In the genomic region with DNA sequence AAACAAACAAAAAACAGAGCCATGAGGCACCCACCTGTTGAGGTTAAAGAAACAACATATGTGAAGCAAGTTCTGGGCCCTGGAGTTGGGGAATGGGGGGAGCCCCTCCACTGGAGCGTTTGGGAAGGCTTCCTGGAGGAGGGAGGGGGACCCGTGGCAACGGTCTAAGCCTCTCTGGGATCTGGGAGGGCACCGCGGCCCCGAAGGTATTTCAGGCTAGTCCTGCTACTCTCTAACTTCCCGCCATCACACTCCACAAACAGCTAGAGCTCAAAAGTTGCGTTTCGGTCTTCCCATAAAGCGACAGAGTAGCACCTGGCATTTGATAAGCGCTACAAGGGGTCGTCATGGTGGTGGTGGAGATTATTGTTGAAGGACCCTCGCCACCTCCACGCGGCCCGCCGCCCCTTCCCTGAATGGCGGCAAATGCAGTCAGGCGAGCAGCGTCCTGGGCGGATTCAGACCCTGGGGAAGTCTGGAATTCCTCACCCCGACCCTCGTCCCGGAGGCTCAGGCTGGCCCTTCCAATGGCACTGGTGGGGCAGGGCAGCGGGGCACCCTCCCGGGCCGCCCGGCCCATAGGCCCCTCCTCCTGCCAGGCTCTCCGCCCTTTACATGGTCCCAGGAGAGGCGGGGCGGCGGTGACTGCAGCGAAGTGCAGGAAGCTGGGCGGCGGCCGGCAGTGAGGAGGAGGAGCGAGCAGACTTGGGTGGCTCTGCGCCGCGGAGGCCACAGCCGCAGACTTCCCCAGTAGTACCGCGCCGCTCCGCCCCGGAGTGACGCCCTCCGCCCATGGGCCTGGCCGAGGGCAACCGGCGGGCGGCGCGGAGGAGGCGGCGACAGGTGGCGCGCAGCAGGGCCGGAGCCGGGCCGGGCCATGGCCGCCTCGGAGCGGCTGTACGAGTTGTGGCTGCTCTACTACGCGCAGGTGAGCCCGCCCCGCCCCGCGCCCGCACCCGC, we compare ENCODE assay signal across 8 cellular contexts. TPM values are rescaled to one million over a fixed set of nuclear protein-coding genes. Genes with fewer than 3 reads are reported as not detected.
A peak's percentile ranks its signal among the peaks of the same experiment; 100 is the strongest.
DNase-seq lines count a peak whose midpoint lies in the region; FAIRE-seq and TF ChIP-seq lines count a peak whose summit lies in the region.

Gene NBEAL2, plus strand, starts transcription at position 682 of the 960 bp plus-strand sequence. Its CDS starts 196 bp downstream, at position 878.

- H2BK20ac ChIP-seq in H1 (ENCODE audit: low read length) = no peak within 1 kb of the TSS

- 0 out of 2 replicates have a peak within 1 kb of the TSS, but pooled peaks have one; percentile 16 for H2AFZ ChIP-seq in H1 (ENCODE audit: low read length)
- peak within 1 kb of the TSS; percentile 95 for H2AFZ ChIP-seq in mesenchymal stem cell (ENCODE audit: low read depth, low read length)

- no peak; a peak in 1 of 4 replicates for TF ChIP-seq RAD21 in H1 (IDR thresholded peaks at IDR 0.05 in 1 of 2, conservative IDR thresholded peaks at IDR 0.05 in 1 of 2; ENCODE audit: low read depth in 2 of 2, low read length in 2 of 2)

- H2BK12ac ChIP-seq in H1 (ENCODE audit: low read depth, low read length) = peak within 1 kb of the TSS; percentile 32
- peak within 1 kb of the TSS; percentile 80 to 98 for H2BK12ac ChIP-seq in mesenchymal stem cell (ENCODE audit: low read length in 2 of 2)

- peak within 1 kb of the TSS; percentile 99 for H4K91ac ChIP-seq in H1 (replicated peaks; ENCODE audit: insufficient read length, low read length)
- peak within 1 kb of the TSS; percentile 92 for H4K91ac ChIP-seq in mesenchymal stem cell (ENCODE audit: low read length)

- H4K5ac ChIP-seq in H1 (ENCODE audit: insufficient read length, low read depth, low read length) = peak within 1 kb of the TSS; percentile 96

- CTCF ChIA-PET in activated CD8-positive, alpha-beta memory T cell treated with anti-CD3 and anti-CD28 coated beads for 36 hours (lab: Charles Lee) = interaction anchor here (0.6 to 1.5 kb wide), 4 partner anchors 9 to 185 kb away, joined by 3 to 5 read pairs (median 3); partner anchors contain the start of gene SETD2
- CTCF ChIA-PET in H1 (lab: Charles Lee; ENCODE audit: partially characterized antibody) = interaction anchor here (0.9 to 13.0 kb wide), 6 partner anchors 13 to 70 kb away, joined by 3 to 130 read pairs (median 8); no protein-coding TSS in a partner anchor

- H3K14ac ChIP-seq in H1 (ENCODE audit: insufficient read length) = peak within 1 kb of the TSS; percentile 95
- H3K14ac ChIP-seq in mesenchymal stem cell (ENCODE audit: low read length in 2 of 2) = peak within 1 kb of the TSS in 1 of 2 experiments; percentile 97

- H3K4me1 ChIP-seq in H1 (replicated peaks in 1 of 4; ENCODE audit: control insufficient read depth in 3 of 4, insufficient read depth in 4 of 4, low read length in 3 of 4) (peaks cover 3 to 27% (median 17%) of the 10 kb centered on the region in 4 experiments), mesenchymal stem cell (ENCODE audit: control insufficient read depth, insufficient read depth, low read depth, low read length) (peaks cover 24% of the 10 kb centered on the region)

- FAIRE-seq in H1 (lab: Jason Lieb, UNC) = no peak

- no peak for TF ChIP-seq CTCF in GM20000 (IDR thresholded peaks at IDR 0.05; ENCODE audit: extremely low read depth, missing control alignments)
- TF ChIP-seq CTCF in H1 (IDR thresholded peaks at IDR 0.05; ENCODE audit: control extremely low read depth in 1 of 3, insufficient read depth in 1 of 3, low read depth in 1 of 3, low read length in 3 of 3) = no peak

- peak in 1 of 2 experiments; percentile 61; a peak in 1 of 3 replicates for TF ChIP-seq EP300 in H1 (IDR thresholded peaks at IDR 0.05; ENCODE audit: borderline replicate concordance in 1 of 2, low read depth in 2 of 2, low read length in 2 of 2)

- H3K4me3 ChIP-seq in H1 (ENCODE audit: extremely low read depth in 1 of 4, insufficient read depth in 2 of 4, low read depth in 3 of 4, low read length in 4 of 4) (peak within 1 kb of the TSS; percentile 48 to 89 (median 64)), mesenchymal stem cell (ENCODE audit: insufficient read depth in 1 of 2, low read depth in 1 of 2, low read length in 2 of 2) (peak within 1 kb of the TSS; percentile 80 to 96)

- H3K27me3 ChIP-seq in H1 (replicated peaks in 1 of 4; ENCODE audit: control insufficient read depth in 3 of 4, extremely low read depth in 1 of 4, insufficient read depth in 3 of 4, low read length in 3 of 4) (peaks cover 0 to 13% (median 3%) of the 10 kb centered on the region in 4 experiments; a peak in 3 of 7 replicates), mesenchymal stem cell (ENCODE audit: control insufficient read depth in 1 of 2, insufficient read depth in 1 of 2, low read length in 2 of 2) (no peaks in the 10 kb centered on the region)

- H2AK5ac ChIP-seq in H1 (ENCODE audit: low read depth, low read length) (peak within 1 kb of the TSS; percentile 3; the same call in 1 of the 2 replicates), mesenchymal stem cell (ENCODE audit: low read length, severe bottlenecking) (peak within 1 kb of the TSS; percentile 67)

- H3K4ac ChIP-seq in H1 (replicated peaks; ENCODE audit: insufficient read length, low read depth, low read length) = peak within 1 kb of the TSS; percentile 95
- H3K4ac ChIP-seq in mesenchymal stem cell (ENCODE audit: low read depth in 1 of 2, low read length in 2 of 2) = peak within 1 kb of the TSS; percentile 85 to 99

- H3K9ac ChIP-seq in H1 (replicated peaks in 1 of 4; ENCODE audit: extremely low read depth in 1 of 4, low read depth in 3 of 4, low read length in 3 of 4) = peak within 1 kb of the TSS; percentile 40 to 74 (median 50)
- H3K9ac ChIP-seq in mesenchymal stem cell (ENCODE audit: low read length) = peak within 1 kb of the TSS; percentile 88

- H3K56ac ChIP-seq in H1 (replicated peaks; ENCODE audit: insufficient read length, low read depth, low read length) = peak within 1 kb of the TSS; percentile 92

- POLR2A ChIA-PET in activated CD8-positive, alpha-beta memory T cell treated with anti-CD3 and anti-CD28 coated beads for 36 hours (lab: Charles Lee) = interaction anchor here (1.0 to 1.6 kb wide), 9 partner anchors 8 to 54 kb away, joined by 3 to 11 read pairs (median 5); no protein-coding TSS in a partner anchor
- POLR2A ChIA-PET in H1 (lab: Charles Lee; ENCODE audit: partially characterized antibody) = interaction anchor here (0.6 to 2.3 kb wide), 15 partner anchors 8 to 401 kb away, joined by 3 to 7 read pairs (median 4); partner anchors contain the start of gene PTPN23

- peak within 1 kb of the TSS; percentile 76 to 97 for H3K4me2 ChIP-seq in H1 (ENCODE audit: insufficient read depth in 1 of 2, low read depth in 2 of 2, low read length in 2 of 2)
- H3K4me2 ChIP-seq in mesenchymal stem cell (ENCODE audit: low read length, poor library complexity, severe bottlenecking) = peak within 1 kb of the TSS; percentile 95

- DNase-seq in COLO829 (ENCODE audit: low spot score) = peak; percentile 95
- DNase-seq in GM20000 (ENCODE audit: low spot score) = peak; percentile 97
- DNase-seq in HS-5 (ENCODE audit: low read depth) = peak; percentile 56
- DNase-seq in NOMO-1 (lab: John Stamatoyannopoulos, UW; ENCODE audit: unreplicated experiment in 2 of 2) = peak; percentile 98
- DNase-seq in H1 (ENCODE audit: low read depth in 1 of 2, low spot score in 2 of 2) = peak; percentile 74 to 92
- DNase-seq in mesenchymal stem cell = peak; percentile 90
- DNase-seq in stimulated activated CD8-positive, alpha-beta memory T cell treated with anti-CD3 and anti-CD28 coated beads, Interleukin-12 subunit alpha, Interleukin-12 subunit beta, amount 100 ng/mL, for 24 hours (ENCODE audit: extremely low read depth) = peak; percentile 95

- H3K79me1 ChIP-seq in H1 (ENCODE audit: low read depth, low read length) (peaks cover 2% of the 10 kb centered on the region; the same call in 1 of the 2 replicates), mesenchymal stem cell (replicated peaks; ENCODE audit: low read length, poor library complexity, severe bottlenecking) (peaks cover 17% of the 10 kb centered on the region)

- H3K9me3 ChIP-seq in H1 (ENCODE audit: insufficient read depth in 2 of 2, low read depth in 1 of 2, low read length in 1 of 2) = no peaks in the 10 kb centered on the region
- no peaks in the 10 kb centered on the region for H3K9me3 ChIP-seq in mesenchymal stem cell (ENCODE audit: control insufficient read depth, low read length)

- H2BK5ac ChIP-seq in H1 (ENCODE audit: low read depth, low read length) = peak within 1 kb of the TSS; percentile 89
- no peak within 1 kb of the TSS for H2BK5ac ChIP-seq in mesenchymal stem cell (ENCODE audit: low read depth, low read length, poor library complexity, severe bottlenecking)

- H3K23ac ChIP-seq in H1 (ENCODE audit: insufficient read length) (no peak within 1 kb of the TSS), mesenchymal stem cell (ENCODE audit: low read length in 2 of 2) (peak within 1 kb of the TSS in 1 of 2 experiments; percentile 37)

- peaks cover 13 to 26% of the 10 kb centered on the region in 2 experiments for H3K79me2 ChIP-seq in H1 (ENCODE audit: control insufficient read depth in 1 of 2, insufficient read depth in 2 of 2, low read length in 2 of 2)

- peak within 1 kb of the TSS; percentile 65 for H3K18ac ChIP-seq in H1 (ENCODE audit: extremely low read depth, low read length)
- peak within 1 kb of the TSS; percentile 93 to 95 for H3K18ac ChIP-seq in mesenchymal stem cell (ENCODE audit: low read depth in 1 of 2, low read length in 2 of 2)

- H4K20me1 ChIP-seq in H1 (replicated peaks in 1 of 2; ENCODE audit: control insufficient read depth in 1 of 2, insufficient read depth in 2 of 2, low read length in 2 of 2) = peaks cover 4 to 18% of the 10 kb centered on the region in 2 experiments

- TF ChIP-seq POLR2A in H1 (IDR thresholded peaks at IDR 0.05; ENCODE audit: control extremely low read depth in 1 of 2, low read depth in 2 of 2, low read length in 2 of 2) = peak in 1 of 2 experiments; percentile 78; a peak in 2 of 3 replicates

- 3% methylated on average over 54 of the region's 73 CpGs; no CpG with 5 or more reads in 1 of the 2 experiments for WGBS in H1 (ENCODE audit: extremely low coverage in 1 of 2, insufficient coverage in 1 of 2, insufficient read length in 1 of 2, insufficient replicate concordance in 2 of 2, low coverage in 1 of 2, low lambda C conversion rate in 2 of 2, missing lambda C conversion rate in 1 of 2), 2 experiments
- under 1% methylated on average over 57 of the region's 73 CpGs for WGBS in mesenchymal stem cell

- H2BK120ac ChIP-seq in H1 (replicated peaks; ENCODE audit: low read depth, low read length) (peak within 1 kb of the TSS; percentile 80), mesenchymal stem cell (ENCODE audit: low read depth, low read length) (peak within 1 kb of the TSS; percentile 91)

- peak within 1 kb of the TSS; percentile 32 for H3K27ac ChIP-seq in H1 (ENCODE audit: low read depth, low read length)
- no peak within 1 kb of the TSS for H3K27ac ChIP-seq in mesenchymal stem cell (ENCODE audit: low read length, poor library complexity, severe bottlenecking)

- H3K36me3 ChIP-seq in H1 (ENCODE audit: control insufficient read depth in 2 of 4, insufficient read depth in 4 of 4, low read length in 3 of 4) (no peaks in the 10 kb centered on the region), mesenchymal stem cell (ENCODE audit: control insufficient read depth in 1 of 2, insufficient read depth in 2 of 2, low read depth in 1 of 2, low read length in 2 of 2) (no peaks in the 10 kb centered on the region)

- H4K8ac ChIP-seq in H1 (ENCODE audit: extremely low read depth, insufficient read depth, low read length) = peak within 1 kb of the TSS; percentile 91
- peak within 1 kb of the TSS; percentile 99 for H4K8ac ChIP-seq in mesenchymal stem cell (ENCODE audit: low read length)

- H2BK15ac ChIP-seq in H1 (ENCODE audit: low read length) = no peak within 1 kb of the TSS; the same call in 1 of the 2 replicates
- peak within 1 kb of the TSS; percentile 44 for H2BK15ac ChIP-seq in mesenchymal stem cell (ENCODE audit: low read depth, poor library complexity, severe bottlenecking)

- peaks cover 10% of the 10 kb centered on the region; the same call in 1 of the 2 replicates for H3K23me2 ChIP-seq in H1 (ENCODE audit: low read depth, low read length)

RNA-seq across cellular contexts. Expression of gene NBEAL2, which starts in this region (rescaled TPM):
- total RNA-seq in activated CD8-positive, alpha-beta memory T cell treated with anti-CD3 and anti-CD28 coated beads for 36 hours = 10 to 100 TPM; 79.6 to 82.9 TPM
- total RNA-seq in H1 (2021; fragmentation: NEBNext Ultra II Directional; extraction: Animal tissue kit (Norgen Biotek cat#: 25700)) = 45.8 and 46.9 TPM in 2 replicates
- 27.3 and 47.8 TPM in 2 replicates for polyA plus RNA-seq in H1 (2011; rRNA removed)
- 30.9 TPM for polyA plus RNA-seq in H1 (2011; cell fraction: cytosol; rRNA removed)
- polyA plus RNA-seq in H1 (2011; cell fraction: nucleus; rRNA removed) = 332 TPM
- 36.4 to 64.7 TPM (median 55.9 TPM) in 4 replicates for polyA plus RNA-seq in H1 (2012, experiment 1 of 2)
- polyA plus RNA-seq in H1 (2012, experiment 2 of 2) = 42.2 TPM
- polyA plus RNA-seq in H1 (2013, experiment 1 of 2) = 15.7 TPM
- 14.2 TPM for polyA plus RNA-seq in H1 (2013, experiment 2 of 2)
- 19.1 and 33.7 TPM in 2 replicates for polyA minus RNA-seq in H1 (2011; rRNA and poly(A)+ RNA removed)
- 16.9 TPM for polyA minus RNA-seq in H1 (2011; cell fraction: cytosol; rRNA and poly(A)+ RNA removed)
- 58.1 TPM for polyA minus RNA-seq in H1 (2011; cell fraction: nucleus; rRNA and poly(A)+ RNA removed)
- 2.0 TPM for polyA plus RNA-seq in mesenchymal stem cell (2013, experiment 1 of 2)
- polyA plus RNA-seq in mesenchymal stem cell (2013, experiment 2 of 2) = 1.7 TPM
